ENCODE assay signal across 16 cellular contexts in genomic region chr11:116503216-116504160, GRCh38.
DNase-seq lines count a peak whose midpoint lies in the region; ATAC-seq and TF ChIP-seq lines count a peak whose summit lies in the region.
"Had no signal": no experiment of that assay in that cellular context is flagged by ENCODE, and none has a peak within 500 bp of the region (broad histone marks: within the 10 kb centered on the region; RNA-seq: fewer than 3 reads in every experiment).

No MANE protein-coding gene starts in this region.

- H3K9me3 Mint-ChIP-seq in activated CD8-positive, alpha-beta memory T cell treated with anti-CD3 and anti-CD28 coated beads, Interleukin-2, amount 10 ng/mL, durations not matched to agents 7 days and 5 days (ENCODE audit: low read depth): no peaks in the 10 kb centered on the region
- no peaks in the 10 kb centered on the region for H3K9me3 Mint-ChIP-seq in type B pancreatic cell
- H3K9me3 Mint-ChIP-seq in T-cell: no peaks in the 10 kb centered on the region
- H3K9me3 Mint-ChIP-seq: CD4-positive, alpha-beta T cell had no signal

- H3K27me3 Mint-ChIP-seq in activated CD8-positive, alpha-beta memory T cell treated with anti-CD3 and anti-CD28 coated beads, Interleukin-2, amount 10 ng/mL, durations not matched to agents 7 days and 5 days: peaks cover 52% of the 10 kb centered on the region
- peaks cover 60% of the 10 kb centered on the region for H3K27me3 Mint-ChIP-seq in type B pancreatic cell
- peaks cover 55 to 71% of the 10 kb centered on the region in 2 donors for H3K27me3 Mint-ChIP-seq in T-cell

- no peak overlapping the region for H3K27ac Mint-ChIP-seq in activated CD8-positive, alpha-beta memory T cell treated with anti-CD3 and anti-CD28 coated beads, Interleukin-2, amount 10 ng/mL, durations not matched to agents 7 days and 5 days
- no peak overlapping the region for H3K27ac Mint-ChIP-seq in type B pancreatic cell
- H3K27ac Mint-ChIP-seq in T-cell: no peak overlapping the region
- H3K27ac Mint-ChIP-seq: B cell; CD4-positive, alpha-beta T cell had no signal

- POLR2A ChIA-PET in T-cell (lab: Charles Lee): no interaction called here

- H3K36me3 Mint-ChIP-seq in activated CD8-positive, alpha-beta memory T cell treated with anti-CD3 and anti-CD28 coated beads, Interleukin-2, amount 10 ng/mL, durations not matched to agents 7 days and 5 days: no peaks in the 10 kb centered on the region
- H3K36me3 Mint-ChIP-seq in type B pancreatic cell: peaks cover 3% of the 10 kb centered on the region
- no peaks in the 10 kb centered on the region for H3K36me3 Mint-ChIP-seq in T-cell

- H3K4me3 Mint-ChIP-seq in activated CD8-positive, alpha-beta memory T cell treated with anti-CD3 and anti-CD28 coated beads, Interleukin-2, amount 10 ng/mL, durations not matched to agents 7 days and 5 days: no peak overlapping the region
- no peak overlapping the region for H3K4me3 Mint-ChIP-seq in type B pancreatic cell
- H3K4me3 Mint-ChIP-seq in T-cell: no peak overlapping the region
- H3K4me3 Mint-ChIP-seq: B cell; CD4-positive, alpha-beta T cell had no signal

- H3K4me1 Mint-ChIP-seq in activated CD8-positive, alpha-beta memory T cell treated with anti-CD3 and anti-CD28 coated beads, Interleukin-2, amount 10 ng/mL, durations not matched to agents 7 days and 5 days: no peaks in the 10 kb centered on the region
- H3K4me1 Mint-ChIP-seq in type B pancreatic cell (ENCODE audit: unreplicated experiment) (peaks cover 43% of the 10 kb centered on the region), T-cell (peaks cover 0 to 5% (median 0%) of the 10 kb centered on the region in 3 donors)
- H3K4me1 Mint-ChIP-seq: B cell had no signal

- CTCF ChIA-PET in activated CD8-positive, alpha-beta memory T cell treated with anti-CD3 and anti-CD28 coated beads, Interleukin-2, amount 10 ng/mL, durations not matched to agents 7 days and 5 days (lab: Charles Lee): no interaction called here
- CTCF ChIA-PET in T-cell (lab: Charles Lee): no interaction called here

- ATAC-seq in activated CD8-positive, alpha-beta memory T cell treated with anti-CD3 and anti-CD28 coated beads, Interleukin-2, amount 10 ng/mL, durations not matched to agents 7 days and 5 days: no peak
- no peak for ATAC-seq in T-cell (replicated peaks in 1 of 4)
- ATAC-seq: HCT116 had no signal

- no peak overlapping the region for H3K27ac ChIP-seq in coronary artery
- H3K27ac ChIP-seq: HL-60 had no signal

- no peak overlapping the region for H3K4me3 ChIP-seq in coronary artery

- in situ Hi-C loops in KBM-7 (cut with MboI; ENCODE audit: low pct_unique_long_range_greater_than_20kb, low sequenced_read_pairs): no loop called here

- TF ChIP-seq CTCF in coronary artery (IDR thresholded peaks at IDR 0.05): no peak
- no peak for TF ChIP-seq CTCF in type B pancreatic cell (conservative IDR thresholded peaks at IDR 0.05)
- TF ChIP-seq CTCF in GM20000 (IDR thresholded peaks at IDR 0.05; ENCODE audit: extremely low read depth, missing control alignments): no peak

- peak; percentile 28 for DNase-seq in activated CD8-positive, alpha-beta memory T cell treated with anti-CD3 and anti-CD28 coated beads, Interleukin-2, amount 10 ng/mL, durations not matched to agents 7 days and 5 days
- no peak for DNase-seq in activated CD8-positive, alpha-beta memory T cell treated with anti-CD3 and anti-CD28 coated beads, Interleukin-2, amount 50 U/mL, for 4 hours
- DNase-seq in coronary artery (ENCODE audit: low spot score): peak; percentile 52
- peak; percentile 42 for DNase-seq in islet precursor cell
- peak; percentile 10 for DNase-seq in type B pancreatic cell (ENCODE audit: extremely low spot score, unreplicated experiment)
- DNase-seq in GM20000 (ENCODE audit: low spot score): no peak
- DNase-seq in KBM-7: no peak
- DNase-seq in T-cell: no peak
- DNase-seq: Calu3; CD4-positive, alpha-beta T cell; DMS 273 treated with DMSO at 0.1 percent for 48 hours; DMS79; EL had no signal

Comparison
In these comparisons a context has a peak if more than half of its experiments do, and no peak if none do; other contexts are left out.
1. DNase-seq: peak in activated CD8-positive, alpha-beta memory T cell treated with anti-CD3 and anti-CD28 coated beads, Interleukin-2, amount 10 ng/mL, durations not matched to agents 7 days and 5 days (single experiment), coronary artery (single experiment), islet precursor cell (single experiment) and type B pancreatic cell (single experiment); none in activated CD8-positive, alpha-beta memory T cell treated with anti-CD3 and anti-CD28 coated beads, Interleukin-2, amount 50 U/mL, for 4 hours (single experiment), GM20000 (single experiment), KBM-7 (single experiment) and T-cell (0 of 34).